In the genomic region with DNA sequence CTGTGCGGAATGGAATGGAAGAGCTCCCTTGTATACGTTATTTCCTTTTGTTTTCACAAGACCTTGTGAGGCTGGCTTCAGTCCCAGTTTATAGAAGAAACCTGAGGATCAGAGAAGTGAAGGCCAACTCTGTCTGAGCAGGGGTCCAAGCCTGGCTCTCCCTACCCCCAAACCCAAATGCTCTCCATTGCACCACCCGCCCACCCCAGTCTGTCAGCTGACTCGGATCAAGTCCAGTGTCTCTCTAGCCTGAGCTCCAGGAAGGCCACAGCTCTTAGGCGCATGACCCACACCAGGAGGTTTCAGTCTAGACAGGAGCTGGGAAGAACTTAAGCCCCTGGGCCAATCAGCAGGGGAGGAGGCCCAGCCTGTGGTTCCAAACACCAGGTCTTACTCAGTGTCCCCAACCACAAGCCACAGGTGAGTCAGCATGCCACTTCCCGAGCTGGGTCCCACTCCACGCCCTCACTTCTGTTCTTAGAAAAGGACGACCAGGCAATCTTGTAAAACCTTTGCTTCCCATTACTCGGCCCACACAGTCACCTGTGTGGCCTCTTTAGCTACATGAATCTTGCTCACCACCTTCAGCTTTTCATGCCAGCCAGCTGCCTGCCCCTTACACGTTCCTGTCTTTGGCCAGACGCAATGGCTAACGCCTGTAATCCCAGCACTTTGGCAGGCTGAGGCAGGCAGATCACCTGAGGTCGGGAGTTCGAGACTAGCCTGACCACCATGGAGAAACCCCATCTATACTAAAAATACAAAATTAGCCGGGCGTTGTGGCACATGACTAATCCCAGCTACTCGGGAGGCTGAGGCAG, we compare ENCODE assay signal across 1 cellular context.
TF ChIP-seq lines count a peak whose summit lies in the region.

No MANE protein-coding gene starts in this region.

TF ChIP-seq in GM23338, 12 proteins besides CTCF, POLR2A, EP300 and RAD21 (continued from another document):
- TF ChIP-seq, protein P1, sequence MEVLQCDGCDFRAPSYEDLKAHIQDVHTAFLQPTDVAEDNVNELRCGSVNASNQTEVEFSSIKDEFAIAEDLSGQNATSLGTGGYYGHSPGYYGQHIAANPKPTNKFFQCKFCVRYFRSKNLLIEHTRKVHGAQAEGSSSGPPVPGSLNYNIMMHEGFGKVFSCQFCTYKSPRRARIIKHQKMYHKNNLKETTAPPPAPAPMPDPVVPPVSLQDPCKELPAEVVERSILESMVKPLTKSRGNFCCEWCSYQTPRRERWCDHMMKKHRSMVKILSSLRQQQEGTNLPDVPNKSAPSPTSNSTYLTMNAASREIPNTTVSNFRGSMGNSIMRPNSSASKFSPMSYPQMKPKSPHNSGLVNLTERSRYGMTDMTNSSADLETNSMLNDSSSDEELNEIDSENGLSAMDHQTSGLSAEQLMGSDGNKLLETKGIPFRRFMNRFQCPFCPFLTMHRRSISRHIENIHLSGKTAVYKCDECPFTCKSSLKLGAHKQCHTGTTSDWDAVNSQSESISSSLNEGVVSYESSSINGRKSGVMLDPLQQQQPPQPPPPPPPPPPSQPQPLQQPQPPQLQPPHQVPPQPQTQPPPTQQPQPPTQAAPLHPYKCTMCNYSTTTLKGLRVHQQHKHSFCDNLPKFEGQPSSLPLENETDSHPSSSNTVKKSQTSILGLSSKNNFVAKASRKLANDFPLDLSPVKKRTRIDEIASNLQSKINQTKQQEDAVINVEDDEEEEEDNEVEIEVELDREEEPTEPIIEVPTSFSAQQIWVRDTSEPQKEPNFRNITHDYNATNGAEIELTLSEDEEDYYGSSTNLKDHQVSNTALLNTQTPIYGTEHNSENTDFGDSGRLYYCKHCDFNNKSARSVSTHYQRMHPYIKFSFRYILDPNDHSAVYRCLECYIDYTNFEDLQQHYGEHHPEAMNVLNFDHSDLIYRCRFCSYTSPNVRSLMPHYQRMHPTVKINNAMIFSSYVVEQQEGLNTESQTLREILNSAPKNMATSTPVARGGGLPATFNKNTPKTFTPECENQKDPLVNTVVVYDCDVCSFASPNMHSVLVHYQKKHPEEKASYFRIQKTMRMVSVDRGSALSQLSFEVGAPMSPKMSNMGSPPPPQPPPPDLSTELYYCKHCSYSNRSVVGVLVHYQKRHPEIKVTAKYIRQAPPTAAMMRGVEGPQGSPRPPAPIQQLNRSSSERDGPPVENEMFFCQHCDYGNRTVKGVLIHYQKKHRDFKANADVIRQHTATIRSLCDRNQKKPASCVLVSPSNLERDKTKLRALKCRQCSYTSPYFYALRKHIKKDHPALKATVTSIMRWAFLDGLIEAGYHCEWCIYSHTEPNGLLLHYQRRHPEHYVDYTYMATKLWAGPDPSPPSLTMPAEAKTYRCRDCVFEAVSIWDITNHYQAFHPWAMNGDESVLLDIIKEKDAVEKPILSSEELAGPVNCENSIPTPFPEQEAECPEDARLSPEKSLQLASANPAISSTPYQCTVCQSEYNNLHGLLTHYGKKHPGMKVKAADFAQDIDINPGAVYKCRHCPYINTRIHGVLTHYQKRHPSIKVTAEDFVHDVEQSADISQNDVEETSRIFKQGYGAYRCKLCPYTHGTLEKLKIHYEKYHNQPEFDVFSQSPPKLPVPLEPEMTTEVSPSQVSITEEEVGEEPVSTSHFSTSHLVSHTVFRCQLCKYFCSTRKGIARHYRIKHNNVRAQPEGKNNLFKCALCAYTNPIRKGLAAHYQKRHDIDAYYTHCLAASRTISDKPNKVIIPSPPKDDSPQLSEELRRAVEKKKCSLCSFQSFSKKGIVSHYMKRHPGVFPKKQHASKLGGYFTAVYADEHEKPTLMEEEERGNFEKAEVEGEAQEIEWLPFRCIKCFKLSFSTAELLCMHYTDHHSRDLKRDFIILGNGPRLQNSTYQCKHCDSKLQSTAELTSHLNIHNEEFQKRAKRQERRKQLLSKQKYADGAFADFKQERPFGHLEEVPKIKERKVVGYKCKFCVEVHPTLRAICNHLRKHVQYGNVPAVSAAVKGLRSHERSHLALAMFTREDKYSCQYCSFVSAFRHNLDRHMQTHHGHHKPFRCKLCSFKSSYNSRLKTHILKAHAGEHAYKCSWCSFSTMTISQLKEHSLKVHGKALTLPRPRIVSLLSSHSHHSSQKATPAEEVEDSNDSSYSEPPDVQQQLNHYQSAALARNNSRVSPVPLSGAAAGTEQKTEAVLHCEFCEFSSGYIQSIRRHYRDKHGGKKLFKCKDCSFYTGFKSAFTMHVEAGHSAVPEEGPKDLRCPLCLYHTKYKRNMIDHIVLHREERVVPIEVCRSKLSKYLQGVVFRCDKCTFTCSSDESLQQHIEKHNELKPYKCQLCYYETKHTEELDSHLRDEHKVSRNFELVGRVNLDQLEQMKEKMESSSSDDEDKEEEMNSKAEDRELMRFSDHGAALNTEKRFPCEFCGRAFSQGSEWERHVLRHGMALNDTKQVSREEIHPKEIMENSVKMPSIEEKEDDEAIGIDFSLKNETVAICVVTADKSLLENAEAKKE (CRISPR knock-in tag; IDR thresholded peaks at IDR 0.05): no peak
- TF ChIP-seq, protein P2, sequence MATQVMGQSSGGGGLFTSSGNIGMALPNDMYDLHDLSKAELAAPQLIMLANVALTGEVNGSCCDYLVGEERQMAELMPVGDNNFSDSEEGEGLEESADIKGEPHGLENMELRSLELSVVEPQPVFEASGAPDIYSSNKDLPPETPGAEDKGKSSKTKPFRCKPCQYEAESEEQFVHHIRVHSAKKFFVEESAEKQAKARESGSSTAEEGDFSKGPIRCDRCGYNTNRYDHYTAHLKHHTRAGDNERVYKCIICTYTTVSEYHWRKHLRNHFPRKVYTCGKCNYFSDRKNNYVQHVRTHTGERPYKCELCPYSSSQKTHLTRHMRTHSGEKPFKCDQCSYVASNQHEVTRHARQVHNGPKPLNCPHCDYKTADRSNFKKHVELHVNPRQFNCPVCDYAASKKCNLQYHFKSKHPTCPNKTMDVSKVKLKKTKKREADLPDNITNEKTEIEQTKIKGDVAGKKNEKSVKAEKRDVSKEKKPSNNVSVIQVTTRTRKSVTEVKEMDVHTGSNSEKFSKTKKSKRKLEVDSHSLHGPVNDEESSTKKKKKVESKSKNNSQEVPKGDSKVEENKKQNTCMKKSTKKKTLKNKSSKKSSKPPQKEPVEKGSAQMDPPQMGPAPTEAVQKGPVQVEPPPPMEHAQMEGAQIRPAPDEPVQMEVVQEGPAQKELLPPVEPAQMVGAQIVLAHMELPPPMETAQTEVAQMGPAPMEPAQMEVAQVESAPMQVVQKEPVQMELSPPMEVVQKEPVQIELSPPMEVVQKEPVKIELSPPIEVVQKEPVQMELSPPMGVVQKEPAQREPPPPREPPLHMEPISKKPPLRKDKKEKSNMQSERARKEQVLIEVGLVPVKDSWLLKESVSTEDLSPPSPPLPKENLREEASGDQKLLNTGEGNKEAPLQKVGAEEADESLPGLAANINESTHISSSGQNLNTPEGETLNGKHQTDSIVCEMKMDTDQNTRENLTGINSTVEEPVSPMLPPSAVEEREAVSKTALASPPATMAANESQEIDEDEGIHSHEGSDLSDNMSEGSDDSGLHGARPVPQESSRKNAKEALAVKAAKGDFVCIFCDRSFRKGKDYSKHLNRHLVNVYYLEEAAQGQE (IDR thresholded peaks at IDR 0.05; ENCODE audit: unreplicated experiment): no peak
- no peak for TF ChIP-seq EZH2phosphoT487 (IDR thresholded peaks at IDR 0.05; ENCODE audit: unreplicated experiment)
